ENCODE assay signal across 11 cellular contexts in the genomic region with DNA sequence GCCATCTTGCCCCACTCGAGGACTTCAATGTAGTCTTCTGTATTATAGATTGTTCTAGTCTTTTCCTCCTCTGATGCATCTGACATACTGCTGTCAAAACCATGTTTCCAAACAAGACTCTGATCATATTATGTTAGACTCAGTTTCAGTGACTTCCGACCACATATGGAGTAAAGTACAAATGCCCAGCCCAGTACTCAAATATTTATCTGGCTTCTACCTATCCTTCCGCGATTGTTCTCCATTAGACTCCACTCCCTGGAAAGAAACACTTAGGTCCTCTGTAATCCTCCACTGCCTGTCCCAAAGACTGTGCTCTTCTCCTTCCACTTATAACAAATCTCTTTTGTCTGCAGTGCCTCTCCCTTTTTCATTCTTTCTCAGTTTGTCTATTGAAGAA.
DNase-seq lines count a peak whose midpoint lies in the region; ATAC-seq, FAIRE-seq and TF ChIP-seq lines count a peak whose summit lies in the region.
"Had no signal": no experiment of that assay in that cellular context is flagged by ENCODE, and none has a peak within 500 bp of the region (broad histone marks: within the 10 kb centered on the region; RNA-seq: fewer than 3 reads in every experiment).

No MANE protein-coding gene starts in this region.

- no TSS peak for BruUV-seq in PC-3 (replicated peaks; lab: Mats Ljungman, UMichigan)

- H4K20me1 ChIP-seq in PC-3 (ENCODE audit: low read length) (no peaks in the 10 kb centered on the region), hepatocyte (ENCODE audit: insufficient read depth, poor library complexity, severe bottlenecking) (no peaks in the 10 kb centered on the region)

- DNase-seq in A549 (ENCODE audit: low read depth in 1 of 2, low spot score in 1 of 2) (no peak), PC-3 (peak; percentile 55), hepatocyte (ENCODE audit: low spot score) (peak; percentile 19), small intestine (peak; percentile 89), islet precursor cell (no peak), SIG-M5 treated with dmso at 0.1 percent for 504 hours (lab: John Stamatoyannopoulos, UW; ENCODE audit: unreplicated experiment) (no peak)
- DNase-seq: MM.1S, NCI-H1092 treated with DMSO at 0.1 percent for 48 hours, SHP77 treated with DMSO at 0.1 percent for 48 hours had no signal

- H3K4me3 ChIP-seq in A549 (no peak overlapping the region), PC-3 (ENCODE audit: low read length) (peak overlapping the region; percentile 39), hepatocyte (no peak overlapping the region), small intestine (ENCODE audit: low read depth in 1 of 2, low read length in 2 of 2) (peak overlapping the region in 1 of 2 donors; percentile 23)

- H3K9me2 ChIP-seq in PC-3 (replicated peaks; ENCODE audit: low read length) (no peaks in the 10 kb centered on the region), hepatocyte (replicated peaks; ENCODE audit: insufficient read depth) (no peaks in the 10 kb centered on the region)

- H3K9me3 ChIP-seq in A549: no peaks in the 10 kb centered on the region
- no peaks in the 10 kb centered on the region for H3K9me3 ChIP-seq in PC-3 (ENCODE audit: low read length)
- H3K9me3 ChIP-seq in hepatocyte (ENCODE audit: low read depth): no peaks in the 10 kb centered on the region
- no peaks in the 10 kb centered on the region for H3K9me3 ChIP-seq in small intestine (ENCODE audit: control insufficient read depth, low read depth)

- TF ChIP-seq RAD21 in A549 (conservative IDR thresholded peaks at IDR 0.05 in 1 of 2, IDR thresholded peaks at IDR 0.05 in 1 of 2): no peak

- no peak for TF ChIP-seq EP300 in A549 (IDR thresholded peaks at IDR 0.05)

- H3K79me2 ChIP-seq in PC-3 (ENCODE audit: low read length): no peaks in the 10 kb centered on the region
- H3K79me2 ChIP-seq in hepatocyte: no peaks in the 10 kb centered on the region

- TF ChIP-seq CTCF in A549 (IDR thresholded peaks at IDR 0.05): no peak
- no peak for TF ChIP-seq CTCF in PC-3 (conservative IDR thresholded peaks at IDR 0.05; ENCODE audit: low read depth, low read length)
- no peak for TF ChIP-seq CTCF in hepatocyte (IDR thresholded peaks at IDR 0.05; ENCODE audit: poor library complexity)

- no peak for TF ChIP-seq POLR2A in A549 (IDR thresholded peaks at IDR 0.05; ENCODE audit: low read length)

- H3K4me2 ChIP-seq in A549 (peak overlapping the region; percentile 65; the same call in 2 of the 3 replicates), PC-3 (ENCODE audit: low read length) (peak overlapping the region; percentile 79), hepatocyte (peak overlapping the region; percentile 62)

- CTCF ChIA-PET in A549 (lab: Yijun Ruan, JAX) (no interaction called here), PC-3 (lab: Charles Lee) (no interaction called here)

- FAIRE-seq in A549 (lab: Jason Lieb, UNC) (no peak), small intestine (lab: Jason Lieb, UNC) (no peak)
- FAIRE-seq: GM19239 had no signal

- ATAC-seq in A549: no peak
- peak; percentile 40 for ATAC-seq in PC-3
- no peak for ATAC-seq in GM19328 (IDR thresholded peaks at IDR 0.05; ENCODE audit: unreplicated experiment)

- H3K27me3 ChIP-seq in PC-3 (ENCODE audit: low read length) (no peaks in the 10 kb centered on the region), hepatocyte (no peaks in the 10 kb centered on the region), small intestine (ENCODE audit: control insufficient read depth in 2 of 2, insufficient read depth in 2 of 2, low read length in 2 of 2) (no peaks in the 10 kb centered on the region)

- intact Hi-C loops in PC-3 (cut with micrococcal nuclease): loop anchor here (1.0 to 2.0 kb wide), 5 partner anchors 25 to 437 kb away; no protein-coding TSS in a partner anchor

- no peaks in the 10 kb centered on the region for H3F3A ChIP-seq in PC-3 (ENCODE audit: low read length, unreplicated experiment)

- no peaks in the 10 kb centered on the region for H3K36me3 ChIP-seq in PC-3 (ENCODE audit: low read depth, low read length)
- H3K36me3 ChIP-seq in hepatocyte (replicated peaks; ENCODE audit: insufficient read depth, low read depth): no peaks in the 10 kb centered on the region
- no peaks in the 10 kb centered on the region for H3K36me3 ChIP-seq in small intestine (ENCODE audit: control insufficient read depth in 2 of 2, insufficient read depth in 2 of 2, low read length in 2 of 2)

- H3K9ac ChIP-seq in PC-3 (ENCODE audit: low read length): peak overlapping the region; percentile 74

- WGBS in A549 (ENCODE audit: missing lambda C conversion rate): 79% methylated on average over 4 of the region's 4 CpGs
- 74% methylated on average over 4 of the region's 4 CpGs for WGBS in hepatocyte (ENCODE audit: low lambda C conversion rate, missing lambda C conversion rate)
- WGBS in small intestine, 3 donors: 12 to 71% (median 46%) methylated on average over 4 of the region's 4 CpGs

- H3K27ac ChIP-seq in A549 (peak overlapping the region; percentile 40 to 62; a peak in 1 of 6 replicates), PC-3 (ENCODE audit: low read length) (peak overlapping the region; percentile 95), hepatocyte (peak overlapping the region; percentile 86), small intestine (ENCODE audit: low read depth in 1 of 2, low read length in 1 of 2) (peak overlapping the region; percentile 87 to 89)

- H3K4me1 ChIP-seq in A549: peaks cover 42% of the 10 kb centered on the region
- H3K4me1 ChIP-seq in PC-3 (ENCODE audit: insufficient read depth, low read length): peaks cover 57% of the 10 kb centered on the region
- H3K4me1 ChIP-seq in hepatocyte (ENCODE audit: insufficient read depth): peaks cover 16% of the 10 kb centered on the region
- H3K4me1 ChIP-seq in small intestine (ENCODE audit: control insufficient read depth in 2 of 2, insufficient read depth in 1 of 2, low read depth in 1 of 2, low read length in 1 of 2): peaks cover 4 to 5% of the 10 kb centered on the region in 2 donors

- H2AFZ ChIP-seq in PC-3 (ENCODE audit: low read length): peak overlapping the region; percentile 35; the same call in 1 of the 2 replicates
- no peak overlapping the region for H2AFZ ChIP-seq in hepatocyte

- POLR2A ChIA-PET in A549 (lab: Yijun Ruan, JAX) (no interaction called here), PC-3 (lab: Charles Lee; ENCODE audit: unreplicated experiment) (no interaction called here)

TF ChIP-seq in A549, 52 proteins besides CTCF, POLR2A, EP300 and RAD21:
- TF ChIP-seq PHF8 (IDR thresholded peaks at IDR 0.05; ENCODE audit: borderline replicate concordance, low read depth) (no peak), SREBF2 (IDR thresholded peaks at IDR 0.05) (no peak), CHD2 (IDR thresholded peaks at IDR 0.05; ENCODE audit: low read length, partially characterized antibody) (no peak), TFCP2L1 (CRISPR knock-in tag; IDR thresholded peaks at IDR 0.05) (no peak), BHLHE40 (IDR thresholded peaks at IDR 0.05; ENCODE audit: low read depth, low read length) (no peak), ZFP36 (IDR thresholded peaks at IDR 0.05; ENCODE audit: borderline replicate concordance, partially characterized antibody) (no peak), JUNB (IDR thresholded peaks at IDR 0.05) (no peak), JUN (IDR thresholded peaks at IDR 0.05) (no peak), EHF (CRISPR knock-in tag; IDR thresholded peaks at IDR 0.05) (no peak), TP53 (CRISPR knock-in tag; IDR thresholded peaks at IDR 0.05) (no peak), CBX2 (IDR thresholded peaks at IDR 0.05; ENCODE audit: borderline replicate concordance, low read depth) (no peak), CBX8 (IDR thresholded peaks at IDR 0.05) (no peak), NPAS2 (CRISPR knock-in tag; IDR thresholded peaks at IDR 0.05; ENCODE audit: borderline replicate concordance) (no peak), HOXB13 (CRISPR knock-in tag; IDR thresholded peaks at IDR 0.05; ENCODE audit: low read depth) (no peak), KDM1A (IDR thresholded peaks at IDR 0.05; ENCODE audit: low read depth) (no peak), NFE2L2 (conservative IDR thresholded peaks at IDR 0.05; ENCODE audit: low read length) (no peak)
- TF ChIP-seq, protein P1, sequence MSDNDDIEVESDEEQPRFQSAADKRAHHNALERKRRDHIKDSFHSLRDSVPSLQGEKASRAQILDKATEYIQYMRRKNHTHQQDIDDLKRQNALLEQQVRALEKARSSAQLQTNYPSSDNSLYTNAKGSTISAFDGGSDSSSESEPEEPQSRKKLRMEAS (IDR thresholded peaks at IDR 0.05): no peak
- TF ChIP-seq, protein P2, sequence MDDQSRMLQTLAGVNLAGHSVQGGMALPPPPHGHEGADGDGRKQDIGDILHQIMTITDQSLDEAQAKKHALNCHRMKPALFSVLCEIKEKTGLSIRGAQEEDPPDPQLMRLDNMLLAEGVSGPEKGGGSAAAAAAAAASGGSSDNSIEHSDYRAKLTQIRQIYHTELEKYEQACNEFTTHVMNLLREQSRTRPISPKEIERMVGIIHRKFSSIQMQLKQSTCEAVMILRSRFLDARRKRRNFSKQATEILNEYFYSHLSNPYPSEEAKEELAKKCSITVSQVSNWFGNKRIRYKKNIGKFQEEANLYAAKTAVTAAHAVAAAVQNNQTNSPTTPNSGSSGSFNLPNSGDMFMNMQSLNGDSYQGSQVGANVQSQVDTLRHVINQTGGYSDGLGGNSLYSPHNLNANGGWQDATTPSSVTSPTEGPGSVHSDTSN (IDR thresholded peaks at IDR 0.05): no peak

Comparison
In these comparisons a context has a peak if more than half of its experiments do, and no peak if none do; other contexts are left out.
1. DNase-seq: peak in PC-3 (single experiment), hepatocyte (single experiment) and small intestine (single experiment); none in A549 (0 of 2), islet precursor cell (single experiment) and SIG-M5 treated with dmso at 0.1 percent for 504 hours (single experiment).
2. Peak in every context shown above with its lines, with median percentiles within 50 percentile points of each other: H3K27ac ChIP-seq and H3K4me2 ChIP-seq.